In genomic region chr7:152140560-152140959, GRCh38 we compare ENCODE assay signal across 20 cellular contexts.
"Had no signal": no experiment of that assay in that cellular context is flagged by ENCODE, and none has a peak within 500 bp of the region (broad histone marks: within the 10 kb centered on the region; RNA-seq: fewer than 3 reads in every experiment).

No MANE protein-coding gene starts in this region.

- H3K9me3 ChIP-seq: body of pancreas, transverse colon, uterus had no signal

- H3K27ac ChIP-seq: body of pancreas, cardiac muscle cell, parathyroid adenoma, transverse colon, uterus, WERI-Rb-1 had no signal

- H3K27me3 ChIP-seq: body of pancreas, cardiac muscle cell, transverse colon, uterus had no signal

- H3K36me3 ChIP-seq: uterus had no signal

- H3K4me1 ChIP-seq: body of pancreas, uterus had no signal

- ATAC-seq: body of pancreas, left ventricle myocardium superior, right cardiac atrium had no signal

- H3K9ac ChIP-seq: parathyroid adenoma had no signal

- DNase-seq: activated CD4-positive, alpha-beta T cell treated with anti-CD3 and anti-CD28 coated beads, Interleukin-2, amount 50 U/mL, for 4 hours; activated gamma-delta T cell treated with Interleukin-2 at 50 U/mL for 16 hours; anterior cingulate cortex; body of pancreas; cortex of kidney; erythroblast; foreskin fibroblast; hippocampal formation; left ventricle myocardium superior; nucleus accumbens; right cardiac atrium; stimulated activated CD4-positive, alpha-beta T cell treated with anti-CD3 and anti-CD28 coated beads, Interleukin-12 subunit alpha, Interleukin-12 subunit beta, amount 100 ng/mL, for 4 hours; stimulated activated CD4-positive, alpha-beta T cell treated with anti-CD3 and anti-CD28 coated beads, Interleukin-4, amount 100 ng/mL, for 4 hours; SW 1271; transverse colon; uterus; WERI-Rb-1 had no signal

- H2AFZ ChIP-seq: parathyroid adenoma had no signal

- H3K79me2 ChIP-seq: parathyroid adenoma had no signal

- FAIRE-seq: TTC549 had no signal

- H3K4me3 ChIP-seq: body of pancreas, cardiac muscle cell, transverse colon, uterus had no signal
